In genomic region chr22:49971232-49972162, GRCh38 we compare ENCODE assay signal across 1 cellular context.
TF ChIP-seq lines count a peak whose summit lies in the region.

No MANE protein-coding gene starts in this region.

TF ChIP-seq in SK-N-SH, 30 proteins besides CTCF, POLR2A, EP300 and RAD21:
- TF ChIP-seq TAF1 (IDR thresholded peaks at IDR 0.05; ENCODE audit: borderline replicate concordance, low read depth, low read length) (no peak), ELF1 (IDR thresholded peaks at IDR 0.05) (no peak), EZH2phosphoT487 (IDR thresholded peaks at IDR 0.05; ENCODE audit: borderline replicate concordance, low read depth) (no peak), TEAD4 (IDR thresholded peaks at IDR 0.05; ENCODE audit: borderline replicate concordance, insufficient read depth) (no peak)
